ENCODE assay signal across 30 cellular contexts in the genomic region with DNA sequence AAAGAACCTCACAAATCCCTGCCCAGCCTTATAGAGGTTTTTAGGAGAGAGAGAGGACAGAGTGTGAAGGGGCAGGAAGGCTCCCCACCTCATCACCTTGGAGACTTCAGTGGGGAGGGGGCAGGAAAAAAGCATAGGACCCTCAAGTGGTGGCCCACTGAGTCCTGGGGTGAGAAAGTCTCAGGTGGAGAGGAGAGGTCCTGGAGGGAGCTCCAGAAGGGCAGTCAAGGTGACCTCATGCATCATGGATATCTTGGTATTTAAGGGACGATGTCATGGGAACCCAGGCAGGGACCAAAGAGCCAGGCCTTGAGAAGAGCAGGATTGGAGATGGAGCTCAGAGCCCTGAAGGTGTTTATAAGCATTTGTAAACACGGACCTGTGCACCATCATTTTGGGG.
"Had no signal": no experiment of that assay in that cellular context is flagged by ENCODE, and none has a peak within 500 bp of the region (broad histone marks: within the 10 kb centered on the region; RNA-seq: fewer than 3 reads in every experiment).

No MANE protein-coding gene starts in this region.

- H3K4me1 Mint-ChIP-seq: naive B cell; naive thymus-derived CD8-positive, alpha-beta T cell; neural crest cell; stimulated activated memory B cell treated with anti-CD40 and anti-IgM and Interleukin-4, amounts not matched to agents 10 μg/mL and 1 μg/mL and 100 μg/mL, for 72 hours; stimulated activated naive CD8-positive, alpha-beta T cell treated with anti-CD3 and anti-CD28 coated beads, Interleukin-15, amount 100 ng/mL, for 72 hours had no signal

- H3K4me3 ChIP-seq: ovary, psoas muscle, right lobe of liver, sigmoid colon, suprapubic skin, thoracic aorta, thyroid gland, tibial nerve, upper lobe of left lung had no signal

- H3K27ac ChIP-seq: neutrophil, ovary, parathyroid adenoma, psoas muscle, right lobe of liver, sigmoid colon, suprapubic skin, thoracic aorta, thyroid gland, tibial nerve, upper lobe of left lung had no signal

- H2AFZ ChIP-seq: parathyroid adenoma had no signal

- H3K36me3 ChIP-seq: neutrophil, ovary, right lobe of liver, sigmoid colon, suprapubic skin, thoracic aorta, thyroid gland, tibial nerve, upper lobe of left lung had no signal

- H3K9me3 Mint-ChIP-seq: naive thymus-derived CD8-positive, alpha-beta T cell; neural crest cell; stimulated activated memory B cell treated with anti-CD40 and anti-IgM and Interleukin-4, amounts not matched to agents 10 μg/mL and 1 μg/mL and 100 μg/mL, for 72 hours; stimulated activated naive CD8-positive, alpha-beta T cell treated with anti-CD3 and anti-CD28 coated beads, Interleukin-15, amount 100 ng/mL, for 72 hours had no signal

- H3K9me3 ChIP-seq: neutrophil, ovary, psoas muscle, right lobe of liver, sigmoid colon, suprapubic skin, thoracic aorta, thyroid gland, tibial nerve, upper lobe of left lung had no signal

- H3K27me3 ChIP-seq: neutrophil, ovary, right lobe of liver, sigmoid colon, suprapubic skin, thyroid gland, tibial nerve, upper lobe of left lung had no signal

- H3K4me3 Mint-ChIP-seq: naive B cell; naive thymus-derived CD8-positive, alpha-beta T cell; natural killer cell treated with Interleukin-12 subunit alpha and Interleukin-12 subunit beta and Interleukin-15 and Interleukin-18, amount 100 ng/mL, for 72 hours; nephron progenitor cell; neural crest cell; stimulated activated memory B cell treated with anti-CD40 and anti-IgM and Interleukin-4, amounts not matched to agents 10 μg/mL and 1 μg/mL and 100 μg/mL, for 72 hours; stimulated activated naive CD8-positive, alpha-beta T cell treated with anti-CD3 and anti-CD28 coated beads, Interleukin-15, amount 100 ng/mL, for 72 hours had no signal

- H3K36me3 Mint-ChIP-seq: naive B cell; naive thymus-derived CD8-positive, alpha-beta T cell; natural killer cell treated with Interleukin-12 subunit alpha and Interleukin-12 subunit beta and Interleukin-15 and Interleukin-18, amount 100 ng/mL, for 72 hours; stimulated activated memory B cell treated with anti-CD40 and anti-IgM and Interleukin-4, amounts not matched to agents 10 μg/mL and 1 μg/mL and 100 μg/mL, for 72 hours had no signal

- ATAC-seq: naive thymus-derived CD8-positive, alpha-beta T cell; natural killer cell treated with Interleukin-12 subunit alpha and Interleukin-12 subunit beta and Interleukin-15 and Interleukin-18, amount 100 ng/mL, for 72 hours; psoas muscle; stimulated activated memory B cell treated with anti-CD40 and anti-IgM and Interleukin-4, amounts not matched to agents 10 μg/mL and 1 μg/mL and 100 μg/mL, for 72 hours; stimulated activated naive CD8-positive, alpha-beta T cell treated with anti-CD3 and anti-CD28 coated beads, Interleukin-15, amount 100 ng/mL, for 72 hours; stimulated activated naive CD8-positive, alpha-beta T cell treated with anti-CD3 and anti-CD28 coated beads, Interleukin-15, Interleukin-2, amounts not matched to agents 100 U/mL and 50 U/mL, for 24 hours had no signal

- H3K9ac ChIP-seq: parathyroid adenoma had no signal

- H3K27me3 Mint-ChIP-seq: naive B cell; stimulated activated memory B cell treated with anti-CD40 and anti-IgM and Interleukin-4, amounts not matched to agents 10 μg/mL and 1 μg/mL and 100 μg/mL, for 72 hours had no signal

- H3K27ac Mint-ChIP-seq: naive B cell; naive thymus-derived CD8-positive, alpha-beta T cell; natural killer cell treated with Interleukin-12 subunit alpha and Interleukin-12 subunit beta and Interleukin-15 and Interleukin-18, amount 100 ng/mL, for 72 hours; nephron progenitor cell; progenitor cell of endocrine pancreas; stimulated activated memory B cell treated with anti-CD40 and anti-IgM and Interleukin-4, amounts not matched to agents 10 μg/mL and 1 μg/mL and 100 μg/mL, for 72 hours; stimulated activated naive CD8-positive, alpha-beta T cell treated with anti-CD3 and anti-CD28 coated beads, Interleukin-15, amount 100 ng/mL, for 72 hours had no signal

- H3K4me1 ChIP-seq: parathyroid adenoma, psoas muscle, right lobe of liver, sigmoid colon, suprapubic skin, thyroid gland, tibial nerve, upper lobe of left lung had no signal

- DNase-seq: naive B cell; naive thymus-derived CD8-positive, alpha-beta T cell; nephron progenitor cell; nucleus accumbens; ovary; posterior cingulate gyrus; psoas muscle; right lobe of liver; sigmoid colon; small intestine; stimulated activated CD4-positive, alpha-beta T cell treated with anti-CD3 and anti-CD28 coated beads, Interleukin-15, amount 100 ng/mL, for 24 hours; stimulated activated CD4-positive, alpha-beta T cell treated with anti-CD3 and anti-CD28 coated beads, Interleukin-2, amount 100 ng/mL, for 24 hours; stimulated activated CD4-positive, alpha-beta T cell treated with anti-CD3 and anti-CD28 coated beads, Interleukin-2, amount 100 ng/mL, for 48 hours; stimulated activated CD4-positive, alpha-beta T cell treated with anti-CD3 and anti-CD28 coated beads, Interleukin-4, amount 100 ng/mL, for 24 hours; stimulated activated naive CD4-positive, alpha-beta T cell; stimulated activated naive CD8-positive, alpha-beta T cell treated with anti-CD3 and anti-CD28 coated beads, Interleukin-15, amount 100 ng/mL, for 72 hours; stimulated activated naive CD8-positive, alpha-beta T cell treated with anti-CD3 and anti-CD28 coated beads, Interleukin-15, Interleukin-2, amounts not matched to agents 100 U/mL and 50 U/mL, for 24 hours; substantia nigra; thyroid gland; trophoblast cell; upper lobe of left lung had no signal

- H3K79me2 ChIP-seq: parathyroid adenoma had no signal
